Comparison of ENCODE assay signal across 9 cellular contexts in genomic region chr16:14070877-14071575, GRCh38. TPM values are rescaled to one million over a fixed set of nuclear protein-coding genes. Genes with fewer than 3 reads are reported as not detected.
A peak's percentile ranks its signal among the peaks of the same experiment; 100 is the strongest.
DNase-seq lines count a peak whose midpoint lies in the region; ATAC-seq, FAIRE-seq and TF ChIP-seq lines count a peak whose summit lies in the region.
"Had no signal": no experiment of that assay in that cellular context is flagged by ENCODE, and none has a peak within 500 bp of the region (broad histone marks: within the 10 kb centered on the region; RNA-seq: fewer than 3 reads in every experiment).

TSS of gene MRTFB (plus strand) at chr16:14071319. CDS start at chr16:14140607, 69,288 bp downstream.

- H3K9me3 ChIP-seq in WERI-Rb-1 (ENCODE audit: severe bottlenecking) (no peaks in the 10 kb centered on the region), breast epithelium (no peaks in the 10 kb centered on the region), small intestine (ENCODE audit: control insufficient read depth, low read depth) (no peaks in the 10 kb centered on the region)

- 0 to 2% (median 1%) methylated on average over 31 to 86 of the region's 86 CpGs for WGBS in small intestine, 3 donors

- FAIRE-seq in small intestine (lab: Jason Lieb, UNC): no peak
- FAIRE-seq: A204.1 had no signal

- H3K27me3 ChIP-seq in WERI-Rb-1 (ENCODE audit: insufficient read depth, low read depth, severe bottlenecking) (no peaks in the 10 kb centered on the region), breast epithelium (no peaks in the 10 kb centered on the region), small intestine (ENCODE audit: control insufficient read depth in 2 of 2, insufficient read depth in 2 of 2, low read length in 2 of 2) (no peaks in the 10 kb centered on the region)

- peak within 1 kb of the TSS; percentile 89 for H3K4me3 ChIP-seq in WERI-Rb-1 (ENCODE audit: low read depth, low read length)
- peak within 1 kb of the TSS; percentile 72 to 95 (median 93) for H3K4me3 ChIP-seq in breast epithelium
- H3K4me3 ChIP-seq in small intestine (ENCODE audit: low read depth in 1 of 2, low read length in 2 of 2): peak within 1 kb of the TSS; percentile 91 to 94

- intact Hi-C loops in breast epithelium (cut with DNase I; ENCODE audit: low total_unique reads): no loop called here

- no peak for TF ChIP-seq CTCF in WERI-Rb-1 (IDR thresholded peaks at IDR 0.05; ENCODE audit: low read depth, low read length)
- no peak for TF ChIP-seq CTCF in breast epithelium (IDR thresholded peaks at IDR 0.05)

- H3K27ac ChIP-seq in WERI-Rb-1 (peak within 1 kb of the TSS; percentile 87), breast epithelium (peak within 1 kb of the TSS; percentile 94 to 96), small intestine (ENCODE audit: low read depth in 1 of 2, low read length in 1 of 2) (peak within 1 kb of the TSS; percentile 78 to 86)

- peaks cover 0 to 9% of the 10 kb centered on the region in 2 donors for H3K4me1 ChIP-seq in breast epithelium
- H3K4me1 ChIP-seq in small intestine (ENCODE audit: control insufficient read depth in 2 of 2, insufficient read depth in 1 of 2, low read depth in 1 of 2, low read length in 1 of 2): peaks cover 0 to 5% of the 10 kb centered on the region in 2 donors

- H3K36me3 ChIP-seq in WERI-Rb-1 (peaks cover 3% of the 10 kb centered on the region; the same call in 1 of the 2 replicates), breast epithelium (no peaks in the 10 kb centered on the region), small intestine (ENCODE audit: control insufficient read depth in 2 of 2, insufficient read depth in 2 of 2, low read length in 2 of 2) (peaks cover 0 to 4% of the 10 kb centered on the region in 2 donors)

- TF ChIP-seq POLR2A in breast epithelium (IDR thresholded peaks at IDR 0.05): no peak

- DNase-seq in DMS 273 (lab: John Stamatoyannopoulos, UW; ENCODE audit: unreplicated experiment) (peak; percentile 89), DMS 273 treated with DMSO at 0.1 percent for 48 hours (lab: John Stamatoyannopoulos, UW) (no peak), NCI-H2029 treated with DMSO at 0.1 percent for 48 hours (lab: John Stamatoyannopoulos, UW) (peak; percentile 39), WERI-Rb-1 (peak; percentile 83), breast epithelium (ENCODE audit: low spot score in 2 of 2) (peak; percentile 70 to 78), iPS-NIHi11 (ENCODE audit: low spot score) (peak; percentile 94), small intestine (peak; percentile 86)

- peak; percentile 80 for ATAC-seq in HG02852 (IDR thresholded peaks at IDR 0.05; ENCODE audit: unreplicated experiment)

RNA-seq across cellular contexts. Expression of gene MRTFB, which starts in this region (rescaled TPM):
- 100 to 1,000 TPM in 1 of 3 donors, 10 to 100 TPM in 2; 49.9 to 115 (median 83.6) TPM for total RNA-seq in breast epithelium
- polyA plus RNA-seq in small intestine: 10 to 100 TPM in 1 of 3 donors, 1 to 10 TPM in 2; 3.1 to 13.4 (median 5.4) TPM
